Comparison of ENCODE assay signal across 24 cellular contexts in the genomic region with DNA sequence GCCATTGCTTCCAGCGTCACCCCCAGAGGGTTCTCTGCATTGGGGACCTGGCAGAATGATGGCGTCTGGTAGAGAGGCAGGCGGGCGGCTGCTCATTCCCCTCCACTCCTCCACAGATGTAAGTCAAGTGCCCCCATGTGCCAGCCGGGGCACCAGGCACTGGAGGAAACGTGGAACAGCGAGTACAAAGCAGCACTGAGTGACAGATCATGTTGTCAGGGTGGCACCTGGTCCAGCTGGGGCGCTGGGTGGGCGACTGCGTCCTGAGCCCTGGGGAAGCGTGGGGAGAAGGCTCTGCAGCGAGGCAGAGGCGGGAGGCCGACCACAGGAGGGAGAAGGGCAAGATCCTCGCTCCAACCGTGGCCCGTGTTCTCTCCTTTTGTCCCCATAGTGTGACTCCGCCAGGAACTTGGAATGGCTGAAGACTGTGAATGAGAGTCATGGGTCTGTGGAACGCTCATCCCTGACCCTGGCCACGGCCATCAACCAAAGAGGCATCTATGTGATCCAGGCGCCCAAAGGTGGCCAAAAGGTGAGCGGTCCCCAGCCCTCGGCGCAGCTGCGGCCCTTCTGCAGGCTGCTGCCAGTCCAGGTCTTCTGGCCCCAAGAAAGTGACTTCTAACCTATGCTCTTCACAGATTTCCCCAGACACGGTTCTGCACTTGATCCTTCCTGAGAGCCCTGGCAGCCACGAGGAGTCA.
"Had no signal": no experiment of that assay in that cellular context is flagged by ENCODE, and none has a peak within 500 bp of the region (broad histone marks: within the 10 kb centered on the region; RNA-seq: fewer than 3 reads in every experiment).

No MANE protein-coding gene starts in this region.

- H3K9me3 ChIP-seq: colonic mucosa, gastrocnemius medialis, left ventricle myocardium inferior, mucosa of descending colon, pancreas, psoas muscle, testis, transverse colon, uterus had no signal

- H3K4me3 ChIP-seq: colonic mucosa, gastrocnemius medialis, left ventricle myocardium inferior, mucosa of descending colon, pancreas, psoas muscle, smooth muscle cell, testis, transverse colon, uterus had no signal

- H3K4me2 ChIP-seq: smooth muscle cell had no signal

- H3K27me3 ChIP-seq: colonic mucosa, gastrocnemius medialis, pancreas, testis, transverse colon, uterus had no signal

- H3K4me3 Mint-ChIP-seq: activated naive CD4-positive, alpha-beta T cell treated with anti-CD3 and anti-CD28 coated beads, Interleukin-2, amount 10 ng/mL, durations not matched to agents 7 days and 5 days; activated T-cell treated with anti-CD3 and anti-CD28 coated beads, Interleukin-2, amount 50 U/mL, for 72 hours; T-cell had no signal

- H3K4me1 ChIP-seq: colonic mucosa, gastrocnemius medialis, left ventricle myocardium inferior, pancreas, psoas muscle, testis, transverse colon, uterus had no signal

- H3K27me3 Mint-ChIP-seq: activated naive CD4-positive, alpha-beta T cell treated with anti-CD3 and anti-CD28 coated beads, Interleukin-2, amount 10 ng/mL, durations not matched to agents 7 days and 5 days; T-cell had no signal

- ATAC-seq: activated T-cell treated with anti-CD3 and anti-CD28 coated beads, Interleukin-2, amount 50 U/mL, for 72 hours; gastrocnemius medialis; mucosa of descending colon; pancreas; psoas muscle; T-cell had no signal

- H3K9me3 Mint-ChIP-seq: activated naive CD4-positive, alpha-beta T cell treated with anti-CD3 and anti-CD28 coated beads, Interleukin-2, amount 10 ng/mL, durations not matched to agents 7 days and 5 days; activated T-cell treated with anti-CD3 and anti-CD28 coated beads, Interleukin-2, amount 50 U/mL, for 72 hours; T-cell had no signal

- DNase-seq: activated CD4-positive, alpha-beta T cell treated with anti-CD3 and anti-CD28 coated beads for 4 hours; activated CD4-positive, alpha-beta T cell treated with anti-CD3 and anti-CD28 coated beads, Interleukin-2, amount 50 U/mL, for 4 hours; activated naive CD4-positive, alpha-beta T cell treated with anti-CD3 and anti-CD28 coated beads, Interleukin-2, amount 10 ng/mL, durations not matched to agents 7 days and 5 days; activated T-cell treated with anti-CD3 and anti-CD28 coated beads, Interleukin-2, amount 50 U/mL, for 72 hours; anterior cingulate cortex; colonic mucosa; effector CD8-positive, alpha-beta T cell; gastrocnemius medialis; glutamatergic neuron; islet precursor cell; left ventricle myocardium inferior; mucosa of descending colon; nucleus accumbens; psoas muscle; stimulated activated CD4-positive, alpha-beta T cell treated with anti-CD3 and anti-CD28 coated beads, Interleukin-15, amount 100 ng/mL, for 24 hours; stimulated activated CD4-positive, alpha-beta T cell treated with anti-CD3 and anti-CD28 coated beads, Interleukin-2, amount 100 ng/mL, for 24 hours; stimulated activated naive CD4-positive, alpha-beta T cell; T-cell; testis; transverse colon; uterus had no signal

- H3K4me1 Mint-ChIP-seq: activated naive CD4-positive, alpha-beta T cell treated with anti-CD3 and anti-CD28 coated beads, Interleukin-2, amount 10 ng/mL, durations not matched to agents 7 days and 5 days had no signal

- H3K27ac Mint-ChIP-seq: activated naive CD4-positive, alpha-beta T cell treated with anti-CD3 and anti-CD28 coated beads, Interleukin-2, amount 10 ng/mL, durations not matched to agents 7 days and 5 days; T-cell had no signal

- H3K27ac ChIP-seq: colonic mucosa, gastrocnemius medialis, left ventricle myocardium inferior, pancreas, psoas muscle, testis, transverse colon, uterus, VCaP had no signal

- H3K36me3 ChIP-seq: uterus had no signal
